Comparison of ENCODE assay signal across 1 cellular context in the genomic region with DNA sequence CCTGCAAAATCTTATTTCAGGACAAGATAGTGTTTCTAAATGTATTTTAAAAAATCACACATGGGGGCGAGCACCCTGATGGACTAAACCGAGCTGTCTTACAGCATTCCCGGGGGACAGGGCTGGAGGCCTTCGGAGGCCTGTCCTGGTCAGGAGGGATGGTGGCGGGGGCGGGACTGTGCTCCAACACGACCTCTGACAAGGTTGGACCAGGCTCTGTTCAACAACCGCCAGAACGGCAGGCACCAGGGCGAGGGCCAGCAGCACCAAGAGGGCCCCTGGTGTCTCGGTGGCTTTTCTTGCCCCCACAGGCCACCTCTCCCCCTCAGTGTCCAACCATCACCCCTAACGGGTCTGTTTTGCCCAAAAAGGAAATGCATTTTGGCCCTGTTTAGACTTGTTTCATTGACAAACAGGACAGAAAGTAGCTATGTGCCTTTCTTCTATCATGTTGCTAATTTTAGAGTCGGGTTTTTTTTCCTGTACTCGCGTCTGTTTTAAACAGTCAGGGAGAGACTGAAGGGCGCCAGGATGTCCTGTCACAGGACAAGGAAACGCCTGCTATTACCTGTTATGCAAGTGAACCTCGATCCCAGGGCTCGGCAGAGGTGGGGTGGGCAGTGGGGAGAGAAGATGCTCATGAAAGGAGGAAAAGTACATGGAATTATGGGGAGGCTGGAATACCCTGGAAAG.
TF ChIP-seq lines count a peak whose summit lies in the region.

No MANE protein-coding gene starts in this region.

TF ChIP-seq in HepG2, 621 proteins besides CTCF, POLR2A, EP300 and RAD21 (continues in another document):
- TF ChIP-seq HNF4A (CRISPR knock-in tag; IDR thresholded peaks at IDR 0.05), result peak; percentile 83
- peak; percentile 24; the same call in 1 of the 2 replicates for TF ChIP-seq CEBPB (IDR thresholded peaks at IDR 0.05; ENCODE audit: borderline replicate concordance, low read depth, low read length)
- TF ChIP-seq, protein P1, sequence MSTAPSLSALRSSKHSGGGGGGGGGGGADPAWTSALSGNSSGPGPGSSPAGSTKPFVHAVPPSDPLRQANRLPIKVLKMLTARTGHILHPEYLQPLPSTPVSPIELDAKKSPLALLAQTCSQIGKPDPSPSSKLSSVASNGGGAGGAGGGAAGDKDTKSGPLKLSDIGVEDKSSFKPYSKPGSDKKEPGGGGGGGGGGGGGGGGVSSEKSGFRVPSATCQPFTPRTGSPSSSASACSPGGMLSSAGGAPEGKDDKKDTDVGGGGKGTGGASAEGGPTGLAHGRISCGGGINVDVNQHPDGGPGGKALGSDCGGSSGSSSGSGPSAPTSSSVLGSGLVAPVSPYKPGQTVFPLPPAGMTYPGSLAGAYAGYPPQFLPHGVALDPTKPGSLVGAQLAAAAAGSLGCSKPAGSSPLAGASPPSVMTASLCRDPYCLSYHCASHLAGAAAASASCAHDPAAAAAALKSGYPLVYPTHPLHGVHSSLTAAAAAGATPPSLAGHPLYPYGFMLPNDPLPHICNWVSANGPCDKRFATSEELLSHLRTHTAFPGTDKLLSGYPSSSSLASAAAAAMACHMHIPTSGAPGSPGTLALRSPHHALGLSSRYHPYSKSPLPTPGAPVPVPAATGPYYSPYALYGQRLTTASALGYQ (CRISPR knock-in tag; IDR thresholded peaks at IDR 0.05), result no peak
- peak; percentile 59 for TF ChIP-seq PHF21A (CRISPR knock-in tag; IDR thresholded peaks at IDR 0.05)
- peak; percentile 23; the same call in 1 of the 2 replicates for TF ChIP-seq ZNF441 (CRISPR knock-in tag; IDR thresholded peaks at IDR 0.05; ENCODE audit: borderline replicate concordance)
- peak; percentile 43; the same call in 1 of the 2 replicates for TF ChIP-seq HNF4G (IDR thresholded peaks at IDR 0.05; ENCODE audit: borderline replicate concordance, low read depth, low read length)
- TF ChIP-seq HNF4G (CRISPR knock-in tag; IDR thresholded peaks at IDR 0.05; ENCODE audit: borderline replicate concordance, low read depth), result no peak
- TF ChIP-seq HDAC1 (CRISPR knock-in tag; IDR thresholded peaks at IDR 0.05), result 0 out of 2 replicates have a peak, but pooled peaks have one; percentile 38
- 0 out of 2 replicates have a peak, but pooled peaks have one; percentile 38 for TF ChIP-seq PITX1 (CRISPR knock-in tag; IDR thresholded peaks at IDR 0.05)
- TF ChIP-seq, protein P2, sequence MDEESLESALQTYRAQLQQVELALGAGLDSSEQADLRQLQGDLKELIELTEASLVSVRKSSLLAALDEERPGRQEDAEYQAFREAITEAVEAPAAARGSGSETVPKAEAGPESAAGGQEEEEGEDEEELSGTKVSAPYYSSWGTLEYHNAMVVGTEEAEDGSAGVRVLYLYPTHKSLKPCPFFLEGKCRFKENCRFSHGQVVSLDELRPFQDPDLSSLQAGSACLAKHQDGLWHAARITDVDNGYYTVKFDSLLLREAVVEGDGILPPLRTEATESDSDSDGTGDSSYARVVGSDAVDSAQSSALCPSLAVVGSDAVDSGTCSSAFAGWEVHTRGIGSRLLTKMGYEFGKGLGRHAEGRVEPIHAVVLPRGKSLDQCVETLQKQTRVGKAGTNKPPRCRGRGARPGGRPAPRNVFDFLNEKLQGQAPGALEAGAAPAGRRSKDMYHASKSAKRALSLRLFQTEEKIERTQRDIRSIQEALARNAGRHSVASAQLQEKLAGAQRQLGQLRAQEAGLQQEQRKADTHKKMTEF (CRISPR knock-in tag; IDR thresholded peaks at IDR 0.05), result peak; percentile 41; the same call in 1 of the 2 replicates
- TF ChIP-seq ELF3 (CRISPR knock-in tag; IDR thresholded peaks at IDR 0.05), result peak; percentile 95
- TF ChIP-seq, protein P3, sequence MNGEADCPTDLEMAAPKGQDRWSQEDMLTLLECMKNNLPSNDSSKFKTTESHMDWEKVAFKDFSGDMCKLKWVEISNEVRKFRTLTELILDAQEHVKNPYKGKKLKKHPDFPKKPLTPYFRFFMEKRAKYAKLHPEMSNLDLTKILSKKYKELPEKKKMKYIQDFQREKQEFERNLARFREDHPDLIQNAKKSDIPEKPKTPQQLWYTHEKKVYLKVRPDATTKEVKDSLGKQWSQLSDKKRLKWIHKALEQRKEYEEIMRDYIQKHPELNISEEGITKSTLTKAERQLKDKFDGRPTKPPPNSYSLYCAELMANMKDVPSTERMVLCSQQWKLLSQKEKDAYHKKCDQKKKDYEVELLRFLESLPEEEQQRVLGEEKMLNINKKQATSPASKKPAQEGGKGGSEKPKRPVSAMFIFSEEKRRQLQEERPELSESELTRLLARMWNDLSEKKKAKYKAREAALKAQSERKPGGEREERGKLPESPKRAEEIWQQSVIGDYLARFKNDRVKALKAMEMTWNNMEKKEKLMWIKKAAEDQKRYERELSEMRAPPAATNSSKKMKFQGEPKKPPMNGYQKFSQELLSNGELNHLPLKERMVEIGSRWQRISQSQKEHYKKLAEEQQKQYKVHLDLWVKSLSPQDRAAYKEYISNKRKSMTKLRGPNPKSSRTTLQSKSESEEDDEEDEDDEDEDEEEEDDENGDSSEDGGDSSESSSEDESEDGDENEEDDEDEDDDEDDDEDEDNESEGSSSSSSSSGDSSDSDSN (CRISPR knock-in tag; IDR thresholded peaks at IDR 0.05), result peak; percentile 39; the same call in 1 of the 2 replicates
- no peak for TF ChIP-seq ZNF234 (CRISPR knock-in tag; conservative IDR thresholded peaks at IDR 0.05)
- peak; percentile 67 for TF ChIP-seq ZMAT3 (CRISPR knock-in tag; conservative IDR thresholded peaks at IDR 0.05)
- TF ChIP-seq, protein P4, sequence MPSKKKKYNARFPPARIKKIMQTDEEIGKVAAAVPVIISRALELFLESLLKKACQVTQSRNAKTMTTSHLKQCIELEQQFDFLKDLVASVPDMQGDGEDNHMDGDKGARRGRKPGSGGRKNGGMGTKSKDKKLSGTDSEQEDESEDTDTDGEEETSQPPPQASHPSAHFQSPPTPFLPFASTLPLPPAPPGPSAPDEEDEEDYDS (CRISPR knock-in tag; IDR thresholded peaks at IDR 0.05), result 0 out of 2 replicates have a peak, but pooled peaks have one; percentile 17
- TF ChIP-seq TGIF2 (CRISPR knock-in tag; IDR thresholded peaks at IDR 0.05), result peak; percentile 40; the same call in 1 of the 2 replicates
- peak; percentile 98 for TF ChIP-seq MEF2D (CRISPR knock-in tag; IDR thresholded peaks at IDR 0.05)
- TF ChIP-seq ZBTB38 (CRISPR knock-in tag; IDR thresholded peaks at IDR 0.05), result peak; percentile 25; the same call in 1 of the 2 replicates
- no peak for TF ChIP-seq ZNF563 (CRISPR knock-in tag; IDR thresholded peaks at IDR 0.05)
- TF ChIP-seq, protein P5, sequence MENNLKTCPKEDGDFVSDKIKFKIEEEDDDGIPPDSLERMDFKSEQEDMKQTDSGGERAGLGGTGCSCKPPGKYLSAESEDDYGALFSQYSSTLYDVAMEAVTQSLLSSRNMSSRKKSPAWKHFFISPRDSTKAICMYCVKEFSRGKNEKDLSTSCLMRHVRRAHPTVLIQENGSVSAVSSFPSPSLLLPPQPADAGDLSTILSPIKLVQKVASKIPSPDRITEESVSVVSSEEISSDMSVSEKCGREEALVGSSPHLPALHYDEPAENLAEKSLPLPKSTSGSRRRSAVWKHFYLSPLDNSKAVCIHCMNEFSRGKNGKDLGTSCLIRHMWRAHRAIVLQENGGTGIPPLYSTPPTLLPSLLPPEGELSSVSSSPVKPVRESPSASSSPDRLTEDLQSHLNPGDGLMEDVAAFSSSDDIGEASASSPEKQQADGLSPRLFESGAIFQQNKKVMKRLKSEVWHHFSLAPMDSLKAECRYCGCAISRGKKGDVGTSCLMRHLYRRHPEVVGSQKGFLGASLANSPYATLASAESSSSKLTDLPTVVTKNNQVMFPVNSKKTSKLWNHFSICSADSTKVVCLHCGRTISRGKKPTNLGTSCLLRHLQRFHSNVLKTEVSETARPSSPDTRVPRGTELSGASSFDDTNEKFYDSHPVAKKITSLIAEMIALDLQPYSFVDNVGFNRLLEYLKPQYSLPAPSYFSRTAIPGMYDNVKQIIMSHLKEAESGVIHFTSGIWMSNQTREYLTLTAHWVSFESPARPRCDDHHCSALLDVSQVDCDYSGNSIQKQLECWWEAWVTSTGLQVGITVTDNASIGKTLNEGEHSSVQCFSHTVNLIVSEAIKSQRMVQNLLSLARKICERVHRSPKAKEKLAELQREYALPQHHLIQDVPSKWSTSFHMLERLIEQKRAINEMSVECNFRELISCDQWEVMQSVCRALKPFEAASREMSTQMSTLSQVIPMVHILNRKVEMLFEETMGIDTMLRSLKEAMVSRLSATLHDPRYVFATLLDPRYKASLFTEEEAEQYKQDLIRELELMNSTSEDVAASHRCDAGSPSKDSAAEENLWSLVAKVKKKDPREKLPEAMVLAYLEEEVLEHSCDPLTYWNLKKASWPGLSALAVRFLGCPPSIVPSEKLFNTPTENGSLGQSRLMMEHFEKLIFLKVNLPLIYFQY (CRISPR knock-in tag; IDR thresholded peaks at IDR 0.05; ENCODE audit: borderline replicate concordance), result no peak
- TF ChIP-seq TBX3 (IDR thresholded peaks at IDR 0.05; ENCODE audit: borderline replicate concordance), result no peak
- TF ChIP-seq PAXIP1 (CRISPR knock-in tag; conservative IDR thresholded peaks at IDR 0.05), result peak; percentile 79
- no peak for TF ChIP-seq JUN (CRISPR knock-in tag; IDR thresholded peaks at IDR 0.05)
- peak; percentile 47; the same call in 1 of the 2 replicates for TF ChIP-seq ZFY (CRISPR knock-in tag; IDR thresholded peaks at IDR 0.05)
- TF ChIP-seq PATZ1 (CRISPR knock-in tag; IDR thresholded peaks at IDR 0.05), result peak; percentile 44; the same call in 1 of the 2 replicates
- TF ChIP-seq ZNF12 (CRISPR knock-in tag; IDR thresholded peaks at IDR 0.05), result no peak
- TF ChIP-seq, protein P6, sequence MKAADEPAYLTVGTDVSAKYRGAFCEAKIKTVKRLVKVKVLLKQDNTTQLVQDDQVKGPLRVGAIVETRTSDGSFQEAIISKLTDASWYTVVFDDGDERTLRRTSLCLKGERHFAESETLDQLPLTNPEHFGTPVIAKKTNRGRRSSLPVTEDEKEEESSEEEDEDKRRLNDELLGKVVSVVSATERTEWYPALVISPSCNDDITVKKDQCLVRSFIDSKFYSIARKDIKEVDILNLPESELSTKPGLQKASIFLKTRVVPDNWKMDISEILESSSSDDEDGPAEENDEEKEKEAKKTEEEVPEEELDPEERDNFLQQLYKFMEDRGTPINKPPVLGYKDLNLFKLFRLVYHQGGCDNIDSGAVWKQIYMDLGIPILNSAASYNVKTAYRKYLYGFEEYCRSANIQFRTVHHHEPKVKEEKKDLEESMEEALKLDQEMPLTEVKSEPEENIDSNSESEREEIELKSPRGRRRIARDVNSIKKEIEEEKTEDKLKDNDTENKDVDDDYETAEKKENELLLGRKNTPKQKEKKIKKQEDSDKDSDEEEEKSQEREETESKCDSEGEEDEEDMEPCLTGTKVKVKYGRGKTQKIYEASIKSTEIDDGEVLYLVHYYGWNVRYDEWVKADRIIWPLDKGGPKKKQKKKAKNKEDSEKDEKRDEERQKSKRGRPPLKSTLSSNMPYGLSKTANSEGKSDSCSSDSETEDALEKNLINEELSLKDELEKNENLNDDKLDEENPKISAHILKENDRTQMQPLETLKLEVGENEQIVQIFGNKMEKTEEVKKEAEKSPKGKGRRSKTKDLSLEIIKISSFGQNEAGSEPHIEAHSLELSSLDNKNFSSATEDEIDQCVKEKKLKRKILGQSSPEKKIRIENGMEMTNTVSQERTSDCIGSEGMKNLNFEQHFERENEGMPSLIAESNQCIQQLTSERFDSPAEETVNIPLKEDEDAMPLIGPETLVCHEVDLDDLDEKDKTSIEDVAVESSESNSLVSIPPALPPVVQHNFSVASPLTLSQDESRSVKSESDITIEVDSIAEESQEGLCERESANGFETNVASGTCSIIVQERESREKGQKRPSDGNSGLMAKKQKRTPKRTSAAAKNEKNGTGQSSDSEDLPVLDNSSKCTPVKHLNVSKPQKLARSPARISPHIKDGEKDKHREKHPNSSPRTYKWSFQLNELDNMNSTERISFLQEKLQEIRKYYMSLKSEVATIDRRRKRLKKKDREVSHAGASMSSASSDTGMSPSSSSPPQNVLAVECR (CRISPR knock-in tag; IDR thresholded peaks at IDR 0.05; ENCODE audit: borderline replicate concordance), result peak; percentile 47; the same call in 1 of the 2 replicates
- 0 out of 2 replicates have a peak, but pooled peaks have one; percentile 9 for TF ChIP-seq ZNF205 (CRISPR knock-in tag; IDR thresholded peaks at IDR 0.05)
